Comparison of ENCODE assay signal across 1 cellular context in the genomic region with DNA sequence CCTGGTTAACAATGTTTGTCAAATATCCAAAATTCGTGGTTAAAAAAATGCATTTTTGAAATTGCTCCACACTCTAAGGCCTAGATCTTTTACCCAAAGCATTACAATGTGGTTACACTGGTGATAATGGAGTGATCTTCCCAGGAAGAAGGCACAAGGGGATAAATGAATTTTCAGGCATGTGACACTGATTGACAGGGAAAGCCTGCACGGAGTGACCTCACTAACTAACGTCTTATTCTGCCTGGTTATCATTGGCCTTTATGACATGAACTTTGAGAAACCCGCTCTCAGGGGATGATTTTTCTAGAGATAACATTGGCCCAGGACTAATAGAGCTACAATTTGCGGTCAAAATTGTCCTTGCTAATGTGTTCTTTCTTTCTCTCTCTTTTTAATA.
TF ChIP-seq lines count a peak whose summit lies in the region.

No MANE protein-coding gene starts in this region.

TF ChIP-seq in K562, 482 proteins besides CTCF, POLR2A, EP300 and RAD21 (continued from another document):
- TF ChIP-seq, protein P1, sequence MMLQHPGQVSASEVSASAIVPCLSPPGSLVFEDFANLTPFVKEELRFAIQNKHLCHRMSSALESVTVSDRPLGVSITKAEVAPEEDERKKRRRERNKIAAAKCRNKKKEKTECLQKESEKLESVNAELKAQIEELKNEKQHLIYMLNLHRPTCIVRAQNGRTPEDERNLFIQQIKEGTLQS (IDR thresholded peaks at IDR 0.05) = no peak
- TF ChIP-seq, protein P1 (CRISPR knock-in tag; conservative IDR thresholded peaks at IDR 0.05) = no peak
